18 cellular contexts compared by ENCODE assay signal in genomic region chr19:32718286-32718685, GRCh38. TPM values are rescaled to one million over a fixed set of nuclear protein-coding genes. Genes with fewer than 3 reads are reported as not detected.
"Had no signal": no experiment of that assay in that cellular context is flagged by ENCODE, and none has a peak within 500 bp of the region (broad histone marks: within the 10 kb centered on the region; RNA-seq: fewer than 3 reads in every experiment).

No MANE protein-coding gene starts in this region.

- H3K4me3 ChIP-seq: heart right ventricle, left lung, suprapubic skin, upper lobe of right lung had no signal

- H3K4me1 ChIP-seq: heart right ventricle, left lung, upper lobe of right lung had no signal

- DNase-seq: activated CD4-positive, alpha-beta T cell treated with anti-CD3 and anti-CD28 coated beads for 1 hour; activated CD4-positive, alpha-beta T cell treated with anti-CD3 and anti-CD28 coated beads, Interleukin-2, amount 50 U/mL, for 48 hours; activated gamma-delta T cell treated with Interleukin-2 at 50 U/mL for 16 hours; activated naive CD8-positive, alpha-beta T cell treated with anti-CD3 and anti-CD28 coated beads for 36 hours; activated T-cell treated with anti-CD3 and anti-CD28 coated beads, Interleukin-2, amount 50 U/mL, for 48 hours; brain microvascular endothelial cell; endodermal cell; heart right ventricle; islet precursor cell; left lung; stimulated activated CD4-positive, alpha-beta T cell treated with anti-CD3 and anti-CD28 coated beads, Interleukin-2, amount 100 ng/mL, for 48 hours; stimulated activated CD8-positive, alpha-beta memory T cell treated with anti-CD3 and anti-CD28 coated beads, Interleukin-4, amount 100 ng/mL, for 48 hours; stimulated activated naive CD8-positive, alpha-beta T cell treated with anti-CD3 and anti-CD28 coated beads, Interleukin-15, Interleukin-2, amounts not matched to agents 100 U/mL and 50 U/mL, for 24 hours; T-helper 17 cell; upper lobe of right lung had no signal

- H3K27me3 ChIP-seq: brain microvascular endothelial cell, heart right ventricle, left lung, suprapubic skin, upper lobe of right lung had no signal

- H3K4me3 Mint-ChIP-seq: activated naive CD8-positive, alpha-beta T cell treated with anti-CD3 and anti-CD28 coated beads for 36 hours; endodermal cell; nephron; T-helper 17 cell had no signal

- H3K9me3 Mint-ChIP-seq: activated naive CD8-positive, alpha-beta T cell treated with anti-CD3 and anti-CD28 coated beads for 36 hours had no signal

- H3K4me1 Mint-ChIP-seq: activated naive CD8-positive, alpha-beta T cell treated with anti-CD3 and anti-CD28 coated beads for 36 hours; endodermal cell; nephron had no signal

- H3K9me3 ChIP-seq: left lung, suprapubic skin, upper lobe of right lung had no signal

- H3K27ac Mint-ChIP-seq: activated naive CD8-positive, alpha-beta T cell treated with anti-CD3 and anti-CD28 coated beads for 36 hours; endodermal cell; nephron; T-helper 17 cell had no signal

- H3K27ac ChIP-seq: brain microvascular endothelial cell, heart right ventricle, left lung, suprapubic skin, upper lobe of right lung had no signal

- ATAC-seq: heart right ventricle; left lung; stimulated activated naive CD8-positive, alpha-beta T cell treated with anti-CD3 and anti-CD28 coated beads, Interleukin-15, Interleukin-2, amounts not matched to agents 100 U/mL and 50 U/mL, for 24 hours; T-helper 17 cell; upper lobe of right lung had no signal

- H3K27me3 Mint-ChIP-seq: activated naive CD8-positive, alpha-beta T cell treated with anti-CD3 and anti-CD28 coated beads for 36 hours; T-helper 17 cell had no signal

RNA-seq across cellular contexts. Expression of gene TDRD12, which starts 1.3 kb away (rescaled TPM):
- total RNA-seq: upper lobe of right lung had no signal
- polyA plus RNA-seq: fibroblast of lung had no signal

RNA-seq across cellular contexts. Expression of gene RGS9BP, which starts 42.6 kb away (rescaled TPM):
- total RNA-seq: activated naive CD8-positive, alpha-beta T cell treated with anti-CD3 and anti-CD28 coated beads for 36 hours; endodermal cell had no signal
